ENCODE assay signal across 31 cellular contexts in the genomic region with DNA sequence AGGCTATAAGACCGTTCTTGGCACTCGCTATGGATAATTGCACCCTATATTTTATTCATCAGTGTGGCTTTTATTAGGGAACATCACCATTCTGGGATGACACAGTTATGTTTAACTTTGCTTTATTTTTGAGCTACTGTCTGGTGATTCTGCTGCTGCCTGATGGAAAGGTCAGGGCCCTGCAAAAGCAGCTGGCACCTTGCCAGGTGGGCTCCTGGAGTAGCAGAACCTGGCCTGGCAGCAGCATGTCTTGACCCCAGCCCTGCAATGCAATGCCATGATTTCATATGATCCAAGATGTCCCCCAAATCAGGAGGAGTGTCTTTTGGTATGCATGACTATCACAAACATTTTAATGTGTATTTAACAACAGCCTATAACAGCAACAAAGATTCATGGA.
A peak's percentile ranks its signal among the peaks of the same experiment; 100 is the strongest.
DNase-seq lines count a peak whose midpoint lies in the region; ATAC-seq, FAIRE-seq and TF ChIP-seq lines count a peak whose summit lies in the region.
"Had no signal": no experiment of that assay in that cellular context is flagged by ENCODE, and none has a peak within 500 bp of the region (broad histone marks: within the 10 kb centered on the region; RNA-seq: fewer than 3 reads in every experiment).

No MANE protein-coding gene starts in this region.

- intact Hi-C loops in Right ventricle myocardium superior (cut with DNase I) (no loop called here), Right ventricle myocardium inferior (cut with DNase I) (no loop called here), endothelial cell of umbilical vein (cut with micrococcal nuclease) (no loop called here)

- DNase-seq in NCI-H1105 (lab: John Stamatoyannopoulos, UW) = peak; percentile 11
- no peak for DNase-seq in NCI-H1105 treated with DMSO at 0.1 percent for 48 hours (lab: John Stamatoyannopoulos, UW)
- DNase-seq in Right ventricle myocardium superior = peak; percentile 30
- DNase-seq in Right ventricle myocardium inferior (ENCODE audit: missing footprints) = no peak
- DNase-seq in endothelial cell of umbilical vein (ENCODE audit: low read depth, low spot score) = peak; percentile 14
- no peak for DNase-seq in RCC 7860 (ENCODE audit: low spot score)
- DNase-seq: 8988T; CD4-positive, CD25-positive, alpha-beta regulatory T cell; COR-L47; DMS79; EL; GDM1; GOT3; IMR-90; NCI-H1048; NCI-H1436 treated with DMSO at 0.1 percent for 48 hours; NCI-H1930; NCI-H2227 treated with DMSO at 0.1 percent for 48 hours; NCI-H526 treated with DMSO at 0.1 percent for 48 hours; NK-92 treated with Interleukin-12 subunit alpha and Interleukin-12 subunit beta, amount 100 ng/mL, for 24 hours; PC-3; RPMI8226; SHP77 treated with DMSO at 0.1 percent for 48 hours; T-helper 17 cell had no signal

- CTCF ChIA-PET in HEK293 (lab: Yijun Ruan, JAX) = interaction anchor here (0.6 to 0.9 kb wide), 4 partner anchors 47 to 895 kb away, joined by 3 read pairs; no protein-coding TSS in a partner anchor
- CTCF ChIA-PET in endothelial cell of umbilical vein (lab: Charles Lee) = interaction anchor here (0.6 to 2.7 kb wide), 6 partner anchors 14 to 648 kb away, joined by 3 to 13 read pairs (median 4); no protein-coding TSS in a partner anchor

- no peaks in the 10 kb centered on the region for H3K36me3 ChIP-seq in HEK293 (ENCODE audit: control insufficient read depth in 2 of 2, insufficient read depth in 1 of 2, low read length in 2 of 2)
- H3K36me3 ChIP-seq in endothelial cell of umbilical vein (ENCODE audit: control insufficient read depth in 2 of 2, extremely low read depth in 1 of 2, insufficient read depth in 2 of 2, low read length in 2 of 2) = no peaks in the 10 kb centered on the region
- H3K36me3 ChIP-seq: BLaER1, HAP-1 had no signal

- H4K20me1 ChIP-seq in endothelial cell of umbilical vein (replicated peaks; ENCODE audit: control insufficient read depth, extremely low read depth, insufficient read depth, low read length) = no peaks in the 10 kb centered on the region
- H4K20me1 ChIP-seq: BLaER1 had no signal

- dilution Hi-C loops in endothelial cell of umbilical vein (cut with MboI; ENCODE audit: extremely low pct_ligation_motif_present, low sequenced_read_pairs) = no loop called here

- H3K9me1 ChIP-seq in endothelial cell of umbilical vein (replicated peaks; ENCODE audit: control insufficient read depth, extremely low read depth, insufficient read depth, low read length) = no peaks in the 10 kb centered on the region

- no peak overlapping the region for H3K27ac ChIP-seq in HEK293 (ENCODE audit: extremely low read depth, low read depth, low read length)
- peak overlapping the region; percentile 76 for H3K27ac ChIP-seq in endothelial cell of umbilical vein (ENCODE audit: insufficient read depth, low read depth, low read length)
- H3K27ac ChIP-seq: BLaER1 had no signal

- H3K4me3 ChIP-seq in HEK293 (ENCODE audit: low read depth, low read length) (no peak overlapping the region), endothelial cell of umbilical vein (replicated peaks in 1 of 3; ENCODE audit: insufficient read depth in 1 of 3, low read depth in 1 of 3, low read length in 3 of 3) (no peak overlapping the region)
- H3K4me3 ChIP-seq: BLaER1, GM12878, HAP-1, SK-N-MC had no signal

- peak overlapping the region; percentile 21 for H2AFZ ChIP-seq in endothelial cell of umbilical vein (ENCODE audit: low read depth, low read length)

- no peaks in the 10 kb centered on the region for H3K9me3 ChIP-seq in HEK293 (ENCODE audit: control insufficient read depth, insufficient read depth, low read depth, low read length)
- H3K9me3 ChIP-seq in endothelial cell of umbilical vein (replicated peaks; ENCODE audit: control insufficient read depth, insufficient read depth, low read length) = no peaks in the 10 kb centered on the region
- H3K9me3 ChIP-seq: BLaER1, HAP-1 had no signal

- BruUV-seq in endothelial cell of umbilical vein (replicated peaks; lab: Mats Ljungman, UMichigan) = no TSS peak

- H3K4me1 ChIP-seq in HEK293 (ENCODE audit: control insufficient read depth, insufficient read depth, low read length) (peaks cover 2% of the 10 kb centered on the region; the same call in 1 of the 2 replicates), endothelial cell of umbilical vein (ENCODE audit: control insufficient read depth, extremely low read depth, insufficient read depth, low read length) (peaks cover 37% of the 10 kb centered on the region)
- H3K4me1 ChIP-seq: BLaER1, HAP-1 had no signal

- TF ChIP-seq CTCF in HEK293 (tag by site-specific recombination; IDR thresholded peaks at IDR 0.05) (no peak), endothelial cell of umbilical vein (IDR thresholded peaks at IDR 0.05; ENCODE audit: extremely low read depth in 1 of 2, insufficient read depth in 1 of 2, low read depth in 1 of 2, low read length in 2 of 2) (no peak)

- no peaks in the 10 kb centered on the region for H3K79me2 ChIP-seq in endothelial cell of umbilical vein (ENCODE audit: control insufficient read depth, insufficient read depth, low read length)

- no peak for TF ChIP-seq POLR2A in endothelial cell of umbilical vein (IDR thresholded peaks at IDR 0.05; ENCODE audit: low read depth, low read length)

- H3K27me3 ChIP-seq in endothelial cell of umbilical vein (ENCODE audit: control insufficient read depth in 2 of 2, insufficient read depth in 2 of 2, low read length in 2 of 2) = no peaks in the 10 kb centered on the region
- H3K27me3 ChIP-seq: BLaER1 had no signal

- H3K4me2 ChIP-seq in endothelial cell of umbilical vein (ENCODE audit: insufficient read depth, low read length) = peak overlapping the region; percentile 15
- H3K4me2 ChIP-seq: BLaER1 had no signal

- no peak for FAIRE-seq in endothelial cell of umbilical vein (lab: Jason Lieb, UNC)
- FAIRE-seq in RCC 7860 (lab: Jason Lieb, UNC) = no peak
- FAIRE-seq: GM12878, HTR-8/SVneo had no signal

- ATAC-seq in Right ventricle myocardium superior (ENCODE audit: poor library complexity) (no peak), Right ventricle myocardium inferior (no peak), GM19023 (IDR thresholded peaks at IDR 0.05; ENCODE audit: unreplicated experiment) (no peak)
- ATAC-seq: GM12878, PC-3, T-helper 17 cell had no signal

- POLR2A ChIA-PET in HEK293 (lab: Yijun Ruan, JAX) = no interaction called here
- POLR2A ChIA-PET in endothelial cell of umbilical vein (lab: Charles Lee) = interaction anchor here (1.1 kb wide), 1 partner anchor 30 kb away, joined by 4 read pairs; no protein-coding TSS in a partner anchor

- peak overlapping the region; percentile 12 for H3K9ac ChIP-seq in endothelial cell of umbilical vein (replicated peaks; ENCODE audit: extremely low read depth, insufficient read depth, low read length)
- H3K9ac ChIP-seq: BLaER1 had no signal

TF ChIP-seq in HEK293, 187 proteins besides CTCF, POLR2A, EP300 and RAD21:
- TF ChIP-seq ZNF544 (tag by site-specific recombination; IDR thresholded peaks at IDR 0.05) (peak; percentile 53; the same call in 1 of the 2 replicates), ZNF530 (tag by site-specific recombination; IDR thresholded peaks at IDR 0.05; ENCODE audit: low read depth) (0 out of 2 replicates have a peak, but pooled peaks have one; percentile 69), ZNF394 (tag by site-specific recombination; IDR thresholded peaks at IDR 0.05; ENCODE audit: borderline replicate concordance) (peak; percentile 30; the same call in 1 of the 2 replicates)
- TF ChIP-seq, protein P1, sequence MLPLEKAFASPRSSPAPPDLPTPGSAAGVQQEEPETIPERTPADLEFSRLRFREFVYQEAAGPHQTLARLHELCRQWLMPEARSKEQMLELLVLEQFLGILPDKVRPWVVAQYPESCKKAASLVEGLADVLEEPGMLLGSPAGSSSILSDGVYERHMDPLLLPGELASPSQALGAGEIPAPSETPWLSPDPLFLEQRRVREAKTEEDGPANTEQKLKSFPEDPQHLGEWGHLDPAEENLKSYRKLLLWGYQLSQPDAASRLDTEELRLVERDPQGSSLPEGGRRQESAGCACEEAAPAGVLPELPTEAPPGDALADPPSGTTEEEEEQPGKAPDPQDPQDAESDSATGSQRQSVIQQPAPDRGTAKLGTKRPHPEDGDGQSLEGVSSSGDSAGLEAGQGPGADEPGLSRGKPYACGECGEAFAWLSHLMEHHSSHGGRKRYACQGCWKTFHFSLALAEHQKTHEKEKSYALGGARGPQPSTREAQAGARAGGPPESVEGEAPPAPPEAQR (tag by site-specific recombination; IDR thresholded peaks at IDR 0.05) = no peak
TF ChIP-seq in HEK293: peak in this region for 3.

TF ChIP-seq in endothelial cell of umbilical vein, 7 proteins besides CTCF, POLR2A, EP300 and RAD21:
- TF ChIP-seq MYC (IDR thresholded peaks at IDR 0.05; ENCODE audit: low read depth, low read length) (no peak), FOS (IDR thresholded peaks at IDR 0.05; ENCODE audit: borderline replicate concordance, insufficient read depth, low read length) (no peak), EZH2 (IDR thresholded peaks at IDR 0.05; ENCODE audit: borderline replicate concordance, low read depth, low read length, severe bottlenecking) (no peak), POLR2AphosphoS5 (IDR thresholded peaks at IDR 0.05; ENCODE audit: insufficient read depth, low read depth, low read length) (no peak), JUN (IDR thresholded peaks at IDR 0.05; ENCODE audit: borderline replicate concordance, insufficient read depth, insufficient read length, low read depth) (no peak), GATA2 (IDR thresholded peaks at IDR 0.05; ENCODE audit: insufficient read depth, insufficient read length, low read depth, low read length) (no peak)
- TF ChIP-seq, protein P2, sequence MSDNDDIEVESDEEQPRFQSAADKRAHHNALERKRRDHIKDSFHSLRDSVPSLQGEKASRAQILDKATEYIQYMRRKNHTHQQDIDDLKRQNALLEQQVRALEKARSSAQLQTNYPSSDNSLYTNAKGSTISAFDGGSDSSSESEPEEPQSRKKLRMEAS (IDR thresholded peaks at IDR 0.05; ENCODE audit: insufficient read depth, insufficient read length) = no peak

Comparison
In these comparisons a context has a peak if more than half of its experiments do, and no peak if none do; other contexts are left out.
1. DNase-seq: peak in NCI-H1105 (single experiment), Right ventricle myocardium superior (single experiment) and endothelial cell of umbilical vein (single experiment); none in NCI-H1105 treated with DMSO at 0.1 percent for 48 hours (single experiment), Right ventricle myocardium inferior (single experiment) and RCC 7860 (single experiment).